ENCODE assay signal across 2 cellular contexts in the genomic region with DNA sequence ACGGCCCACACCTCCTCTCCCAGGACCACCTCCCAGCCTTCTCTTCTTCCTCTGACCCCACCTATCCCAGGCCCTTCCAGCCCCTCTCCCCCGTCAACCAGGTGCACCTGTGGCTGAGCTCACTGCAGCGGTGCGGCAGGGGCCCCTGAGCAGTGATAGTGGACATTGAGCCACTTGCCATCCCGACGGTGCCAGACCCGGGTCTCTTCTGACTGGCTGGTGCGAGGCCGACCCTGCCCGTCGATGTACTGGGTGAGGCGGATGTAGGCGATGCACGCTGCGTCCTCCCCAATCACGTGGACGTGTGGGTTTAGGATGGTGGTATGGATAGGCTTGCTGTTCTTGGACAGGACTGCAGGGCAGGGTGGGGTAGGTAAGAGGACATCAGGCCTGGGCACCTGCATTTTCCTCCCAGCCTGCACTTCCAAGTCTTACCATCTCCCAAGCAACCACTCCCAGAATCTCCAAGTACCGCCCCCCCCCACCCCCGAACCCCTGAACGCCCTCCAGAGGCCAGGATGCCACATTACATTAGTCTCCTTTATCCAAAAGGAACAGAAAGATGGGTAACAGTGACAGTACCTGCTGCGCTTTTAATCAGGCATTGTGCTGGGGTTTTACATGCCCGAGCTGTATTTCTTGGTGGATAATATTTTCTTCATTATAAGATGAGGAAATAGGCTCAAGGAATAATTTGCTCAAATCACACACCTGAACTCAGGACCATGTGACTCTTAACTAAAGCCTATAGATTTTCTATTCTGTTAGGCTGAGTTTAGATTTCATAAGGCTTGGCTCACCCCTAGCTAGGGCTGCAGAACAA.
TF ChIP-seq lines count a peak whose summit lies in the region.

No MANE protein-coding gene starts in this region.

TF ChIP-seq in SK-N-SH, 30 proteins besides CTCF, POLR2A, EP300 and RAD21 (continued from another document):
- TF ChIP-seq USF1 (IDR thresholded peaks at IDR 0.05; ENCODE audit: borderline replicate concordance, low read depth) = no peak

TF ChIP-seq in SK-N-SH treated with all-trans-retinoic acid at 6 μM for 48 hours, 23 proteins besides CTCF, POLR2A, EP300 and RAD21 (continued from another document):
- no peak for TF ChIP-seq POU6F1 (CRISPR knock-in tag; IDR thresholded peaks at IDR 0.05; ENCODE audit: borderline replicate concordance, low read depth)
- TF ChIP-seq PATZ1 (CRISPR knock-in tag; IDR thresholded peaks at IDR 0.05; ENCODE audit: borderline replicate concordance) = no peak
- no peak for TF ChIP-seq SNAI2 (CRISPR knock-in tag; IDR thresholded peaks at IDR 0.05)
- TF ChIP-seq ZFP3 (CRISPR knock-in tag; IDR thresholded peaks at IDR 0.05) = no peak
- no peak for TF ChIP-seq PPARA (CRISPR knock-in tag; IDR thresholded peaks at IDR 0.05; ENCODE audit: borderline replicate concordance)
- no peak for TF ChIP-seq ESRRG (CRISPR knock-in tag; IDR thresholded peaks at IDR 0.05)
- no peak for TF ChIP-seq ZNF70 (CRISPR knock-in tag; IDR thresholded peaks at IDR 0.05)
- no peak for TF ChIP-seq TSHZ2 (CRISPR knock-in tag; IDR thresholded peaks at IDR 0.05)
- TF ChIP-seq, protein P1, sequence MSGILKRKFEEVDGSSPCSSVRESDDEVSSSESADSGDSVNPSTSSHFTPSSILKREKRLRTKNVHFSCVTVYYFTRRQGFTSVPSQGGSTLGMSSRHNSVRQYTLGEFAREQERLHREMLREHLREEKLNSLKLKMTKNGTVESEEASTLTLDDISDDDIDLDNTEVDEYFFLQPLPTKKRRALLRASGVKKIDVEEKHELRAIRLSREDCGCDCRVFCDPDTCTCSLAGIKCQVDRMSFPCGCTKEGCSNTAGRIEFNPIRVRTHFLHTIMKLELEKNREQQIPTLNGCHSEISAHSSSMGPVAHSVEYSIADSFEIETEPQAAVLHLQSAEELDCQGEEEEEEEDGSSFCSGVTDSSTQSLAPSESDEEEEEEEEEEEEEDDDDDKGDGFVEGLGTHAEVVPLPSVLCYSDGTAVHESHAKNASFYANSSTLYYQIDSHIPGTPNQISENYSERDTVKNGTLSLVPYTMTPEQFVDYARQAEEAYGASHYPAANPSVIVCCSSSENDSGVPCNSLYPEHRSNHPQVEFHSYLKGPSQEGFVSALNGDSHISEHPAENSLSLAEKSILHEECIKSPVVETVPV (CRISPR knock-in tag; IDR thresholded peaks at IDR 0.05) = no peak
- TF ChIP-seq, protein P2, sequence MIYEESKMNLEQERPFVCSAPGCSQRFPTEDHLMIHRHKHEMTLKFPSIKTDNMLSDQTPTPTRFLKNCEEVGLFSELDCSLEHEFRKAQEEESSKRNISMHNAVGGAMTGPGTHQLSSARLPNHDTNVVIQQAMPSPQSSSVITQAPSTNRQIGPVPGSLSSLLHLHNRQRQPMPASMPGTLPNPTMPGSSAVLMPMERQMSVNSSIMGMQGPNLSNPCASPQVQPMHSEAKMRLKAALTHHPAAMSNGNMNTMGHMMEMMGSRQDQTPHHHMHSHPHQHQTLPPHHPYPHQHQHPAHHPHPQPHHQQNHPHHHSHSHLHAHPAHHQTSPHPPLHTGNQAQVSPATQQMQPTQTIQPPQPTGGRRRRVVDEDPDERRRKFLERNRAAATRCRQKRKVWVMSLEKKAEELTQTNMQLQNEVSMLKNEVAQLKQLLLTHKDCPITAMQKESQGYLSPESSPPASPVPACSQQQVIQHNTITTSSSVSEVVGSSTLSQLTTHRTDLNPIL (CRISPR knock-in tag; IDR thresholded peaks at IDR 0.05; ENCODE audit: low read depth) = no peak
- TF ChIP-seq RARB (CRISPR knock-in tag; IDR thresholded peaks at IDR 0.05) = no peak
- no peak for TF ChIP-seq ZNF565 (CRISPR knock-in tag; conservative IDR thresholded peaks at IDR 0.05; ENCODE audit: low read depth)
